ENCODE assay signal across 8 cellular contexts in genomic region chr2:60553992-60554648, GRCh38. TPM values are rescaled to one million over a fixed set of nuclear protein-coding genes. Genes with fewer than 3 reads are reported as not detected.
A peak's percentile ranks its signal among the peaks of the same experiment; 100 is the strongest.
DNase-seq lines count a peak whose midpoint lies in the region; ATAC-seq and TF ChIP-seq lines count a peak whose summit lies in the region.

No MANE protein-coding gene starts in this region.

- peaks cover 77% of the 10 kb centered on the region for H3K4me1 ChIP-seq in left ventricle myocardium inferior
- peaks cover 28% of the 10 kb centered on the region for H3K4me1 ChIP-seq in psoas muscle

- peaks cover 99% of the 10 kb centered on the region for H3K27me3 ChIP-seq in left ventricle myocardium inferior (ENCODE audit: low read depth)
- H3K27me3 ChIP-seq in psoas muscle (ENCODE audit: insufficient read depth in 3 of 3, low read length in 2 of 3) = peaks cover 2 to 90% (median 35%) of the 10 kb centered on the region in 3 donors

- DNase-seq in activated effector memory CD4-positive, alpha-beta T cell treated with anti-CD3 and anti-CD28 coated beads, Interleukin-2, amount 50 U/mL, for 16 hours = peak; percentile 63
- no peak for DNase-seq in activated effector memory CD4-positive, alpha-beta T cell treated with Interleukin-2 at 50 U/mL for 16 hours
- no peak for DNase-seq in activated T-helper 2 cell treated with anti-CD3 and anti-CD28 coated beads, Interferon-gamma antibody, Interleukin-2, Interleukin-4, amounts not matched to agents 10 μg/mL and 5 μg/mL and 100 μg/mL, durations not matched to agents 14 hours and 24 hours and 36 hours (ENCODE audit: low spot score)
- DNase-seq in left ventricle myocardium inferior (peak; percentile 33), psoas muscle (peak in 1 of 2 donors; percentile 52), MV-4-11 (lab: John Stamatoyannopoulos, UW) (no peak), NCI-H1048 (lab: John Stamatoyannopoulos, UW) (no peak)

- WGBS in psoas muscle, 3 donors = 0 to 1% (median 1%) methylated on average over 61 of the region's 61 CpGs

- TF ChIP-seq CTCF in left ventricle myocardium inferior (IDR thresholded peaks at IDR 0.05; ENCODE audit: borderline replicate concordance) (no peak), psoas muscle (IDR thresholded peaks at IDR 0.05) (no peak)

- H3K27ac ChIP-seq in KOPT-K1 (ENCODE audit: low read depth, low read length, poor library complexity, severe bottlenecking) = peak overlapping the region; percentile 89
- peak overlapping the region; percentile 87 for H3K27ac ChIP-seq in left ventricle myocardium inferior (replicated peaks)
- H3K27ac ChIP-seq in psoas muscle = no peak overlapping the region

- ATAC-seq in psoas muscle = peak in 1 of 4 donors; percentile 21

- H3K4me1 Mint-ChIP-seq in activated T-helper 2 cell treated with anti-CD3 and anti-CD28 coated beads, Interferon-gamma antibody, Interleukin-2, Interleukin-4, amounts not matched to agents 10 μg/mL and 5 μg/mL and 100 μg/mL, durations not matched to agents 14 hours and 24 hours and 36 hours (ENCODE audit: low read depth) = peaks cover 31% of the 10 kb centered on the region

- H3K9me3 ChIP-seq in KOPT-K1 (ENCODE audit: insufficient read depth, low read length, poor library complexity, severe bottlenecking) = no peaks in the 10 kb centered on the region
- no peaks in the 10 kb centered on the region for H3K9me3 ChIP-seq in left ventricle myocardium inferior (replicated peaks)
- no peaks in the 10 kb centered on the region for H3K9me3 ChIP-seq in psoas muscle

- H3K4me3 Mint-ChIP-seq in activated T-helper 2 cell treated with anti-CD3 and anti-CD28 coated beads, Interferon-gamma antibody, Interleukin-2, Interleukin-4, amounts not matched to agents 10 μg/mL and 5 μg/mL and 100 μg/mL, durations not matched to agents 14 hours and 24 hours and 36 hours (ENCODE audit: low read depth) = peak overlapping the region; percentile 73

- intact Hi-C loops in activated T-helper 2 cell treated with anti-CD3 and anti-CD28 coated beads, Interferon-gamma antibody, Interleukin-2, Interleukin-4, amounts not matched to agents 10 μg/mL and 5 μg/mL and 100 μg/mL, durations not matched to agents 14 hours and 24 hours and 36 hours (cut with micrococcal nuclease) = loop anchor here (2.0 to 10.0 kb wide), 3 partner anchors 15 to 1529 kb away; no protein-coding TSS in a partner anchor
- intact Hi-C loops in left ventricle myocardium inferior (cut with micrococcal nuclease) = loop anchor here (5.0 kb wide), 1 partner anchor 217 kb away; no protein-coding TSS in a partner anchor
- intact Hi-C loops in psoas muscle (cut with DNase I) = loop anchor here in 1 of 2 donors (5.0 kb wide), 2 partner anchors 342 to 1252 kb away; no protein-coding TSS in a partner anchor

- H3K27me3 Mint-ChIP-seq in activated T-helper 2 cell treated with anti-CD3 and anti-CD28 coated beads, Interferon-gamma antibody, Interleukin-2, Interleukin-4, amounts not matched to agents 10 μg/mL and 5 μg/mL and 100 μg/mL, durations not matched to agents 14 hours and 24 hours and 36 hours (ENCODE audit: low read depth) = peaks cover 66% of the 10 kb centered on the region

- no peaks in the 10 kb centered on the region for H3K36me3 ChIP-seq in KOPT-K1 (ENCODE audit: insufficient read depth, low read length)
- H3K36me3 ChIP-seq in left ventricle myocardium inferior = no peaks in the 10 kb centered on the region
- H3K36me3 ChIP-seq in psoas muscle (ENCODE audit: insufficient read depth in 1 of 2, low read depth in 1 of 2) = no peaks in the 10 kb centered on the region

- no peaks in the 10 kb centered on the region for H3K9me3 Mint-ChIP-seq in activated T-helper 2 cell treated with anti-CD3 and anti-CD28 coated beads, Interferon-gamma antibody, Interleukin-2, Interleukin-4, amounts not matched to agents 10 μg/mL and 5 μg/mL and 100 μg/mL, durations not matched to agents 14 hours and 24 hours and 36 hours

- H3K27ac Mint-ChIP-seq in activated T-helper 2 cell treated with anti-CD3 and anti-CD28 coated beads, Interferon-gamma antibody, Interleukin-2, Interleukin-4, amounts not matched to agents 10 μg/mL and 5 μg/mL and 100 μg/mL, durations not matched to agents 14 hours and 24 hours and 36 hours = no peak overlapping the region

- H3K4me3 ChIP-seq in left ventricle myocardium inferior = peak overlapping the region; percentile 73
- peak overlapping the region; percentile 85 for H3K4me3 ChIP-seq in psoas muscle

- H3K36me3 Mint-ChIP-seq in activated T-helper 2 cell treated with anti-CD3 and anti-CD28 coated beads, Interferon-gamma antibody, Interleukin-2, Interleukin-4, amounts not matched to agents 10 μg/mL and 5 μg/mL and 100 μg/mL, durations not matched to agents 14 hours and 24 hours and 36 hours (ENCODE audit: low read depth) = no peaks in the 10 kb centered on the region

RNA-seq across cellular contexts. Expression of gene BCL11A, which starts 0.7 kb away (rescaled TPM):
- 0.21 TPM in 2 replicates for total RNA-seq in activated T-helper 2 cell treated with anti-CD3 and anti-CD28 coated beads, Interferon-gamma antibody, Interleukin-2, Interleukin-4, amounts not matched to agents 10 μg/mL and 5 μg/mL and 100 μg/mL, durations not matched to agents 14 hours and 24 hours and 36 hours
- total RNA-seq in left ventricle myocardium inferior (27.1 TPM), psoas muscle (under 1 TPM; 0.24 to 0.66 (median 0.55) TPM)
- polyA plus RNA-seq in psoas muscle = under 1 TPM in 2 of 3 donors, not detected in 1; 0.01 to 0.05 TPM

Comparison
In these comparisons a context has a peak if more than half of its experiments do, and no peak if none do; other contexts are left out.
1. DNase-seq: peak in activated effector memory CD4-positive, alpha-beta T cell treated with anti-CD3 and anti-CD28 coated beads, Interleukin-2, amount 50 U/mL, for 16 hours (single experiment) and left ventricle myocardium inferior (single experiment); none in activated effector memory CD4-positive, alpha-beta T cell treated with Interleukin-2 at 50 U/mL for 16 hours (single experiment), activated T-helper 2 cell treated with anti-CD3 and anti-CD28 coated beads, Interferon-gamma antibody, Interleukin-2, Interleukin-4, amounts not matched to agents 10 μg/mL and 5 μg/mL and 100 μg/mL, durations not matched to agents 14 hours and 24 hours and 36 hours (single experiment), MV-4-11 (single experiment) and NCI-H1048 (single experiment).
2. RNA of gene BCL11A, which starts 0.7 kb away (total RNA-seq): 27.1 TPM in left ventricle myocardium inferior (single experiment); 0.24 to 0.66 TPM in psoas muscle and 0.21 TPM in activated T-helper 2 cell treated with anti-CD3 and anti-CD28 coated beads, Interferon-gamma antibody, Interleukin-2, Interleukin-4, amounts not matched to agents 10 μg/mL and 5 μg/mL and 100 μg/mL, durations not matched to agents 14 hours and 24 hours and 36 hours; every median in the first group is over 10 times any median in the second.